16 cellular contexts compared by ENCODE assay signal in genomic region chr5:6758706-6759105, GRCh38.
"Had no signal": no experiment of that assay in that cellular context is flagged by ENCODE, and none has a peak within 500 bp of the region (broad histone marks: within the 10 kb centered on the region; RNA-seq: fewer than 3 reads in every experiment).

No MANE protein-coding gene starts in this region.

- DNase-seq: effector CD8-positive, alpha-beta T cell; gastrocnemius medialis; heart right ventricle; hypothalamus; mammary epithelial cell; naive thymus-derived CD8-positive, alpha-beta T cell; ovary; right cardiac atrium; stimulated activated CD4-positive, alpha-beta T cell treated with anti-CD3 and anti-CD28 coated beads, Interleukin-4, amount 100 ng/mL, for 1 hour; stimulated activated CD8-positive, alpha-beta memory T cell treated with anti-CD3 and anti-CD28 coated beads, Interleukin-4, amount 100 ng/mL, for 48 hours; stomach; transverse colon had no signal

- H3K36me3 ChIP-seq: ovary had no signal

- H3K9me3 ChIP-seq: gastrocnemius medialis, ovary, stomach, thoracic aorta, transverse colon had no signal

- H3K27me3 Mint-ChIP-seq: naive thymus-derived CD8-positive, alpha-beta T cell; progenitor cell of endocrine pancreas had no signal

- H3K27me3 ChIP-seq: gastrocnemius medialis, heart right ventricle, ovary, stomach, transverse colon had no signal

- H3K4me1 ChIP-seq: stomach, transverse colon had no signal

- ATAC-seq: naive thymus-derived CD8-positive, alpha-beta T cell; stimulated activated effector memory CD8-positive, alpha-beta T cell treated with anti-CD3 and anti-CD28 coated beads, Interleukin-12 subunit alpha, Interleukin-12 subunit beta, amount 100 ng/mL, for 72 hours had no signal

- H3K4me1 Mint-ChIP-seq: stimulated activated effector memory CD8-positive, alpha-beta T cell treated with anti-CD3 and anti-CD28 coated beads, Interleukin-12 subunit alpha, Interleukin-12 subunit beta, amount 100 ng/mL, for 72 hours had no signal

- H3K27ac ChIP-seq: coronary artery, heart right ventricle, ovary, stomach, thoracic aorta, transverse colon had no signal

- H3K4me3 Mint-ChIP-seq: naive thymus-derived CD8-positive, alpha-beta T cell; stimulated activated effector memory CD8-positive, alpha-beta T cell treated with anti-CD3 and anti-CD28 coated beads, Interleukin-12 subunit alpha, Interleukin-12 subunit beta, amount 100 ng/mL, for 72 hours had no signal

- H3K9me3 Mint-ChIP-seq: stimulated activated effector memory CD8-positive, alpha-beta T cell treated with anti-CD3 and anti-CD28 coated beads, Interleukin-12 subunit alpha, Interleukin-12 subunit beta, amount 100 ng/mL, for 72 hours had no signal

- H3K4me3 ChIP-seq: coronary artery, gastrocnemius medialis, heart right ventricle, ovary, stomach, thoracic aorta, transverse colon had no signal

- H3K27ac Mint-ChIP-seq: progenitor cell of endocrine pancreas; stimulated activated effector memory CD8-positive, alpha-beta T cell treated with anti-CD3 and anti-CD28 coated beads, Interleukin-12 subunit alpha, Interleukin-12 subunit beta, amount 100 ng/mL, for 72 hours had no signal
